ENCODE assay signal across 18 cellular contexts in the genomic region with DNA sequence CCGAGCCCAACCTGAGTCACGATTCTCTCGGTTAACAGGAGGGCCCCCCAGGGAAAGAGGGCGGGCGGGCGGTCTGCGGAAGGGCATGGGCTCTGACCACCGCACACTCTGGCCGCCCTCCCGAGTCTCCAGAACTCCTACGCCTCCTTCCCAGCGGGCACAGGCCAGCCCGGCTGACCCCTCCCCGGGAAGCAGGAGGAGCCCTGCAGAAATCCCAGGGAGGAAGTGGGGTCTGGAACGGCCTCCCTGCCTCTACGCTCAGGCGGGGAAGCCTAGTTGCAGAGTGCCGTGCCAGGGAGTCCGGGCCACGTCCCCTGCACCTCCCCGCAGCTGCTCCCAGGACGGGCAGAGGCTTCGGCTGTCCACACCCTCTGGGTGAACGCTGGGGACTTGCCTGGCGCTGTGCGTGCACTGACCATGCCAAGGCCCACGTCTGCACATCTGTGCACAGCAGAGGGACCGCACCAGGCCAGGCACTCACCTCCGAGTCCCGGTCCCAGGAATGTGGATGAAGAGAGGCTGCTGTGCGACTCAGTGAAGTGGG. TPM values are rescaled to one million over a fixed set of nuclear protein-coding genes. Genes with fewer than 3 reads are reported as not detected.
DNase-seq lines count a peak whose midpoint lies in the region; ATAC-seq lines count a peak whose summit lies in the region.
"Had no signal": no experiment of that assay in that cellular context is flagged by ENCODE, and none has a peak within 500 bp of the region (broad histone marks: within the 10 kb centered on the region; RNA-seq: fewer than 3 reads in every experiment).

No MANE protein-coding gene starts in this region.

- no peak overlapping the region for H4K91ac ChIP-seq in neuronal stem cell (ENCODE audit: low read depth, low read length, poor library complexity)

- WGBS in neuronal stem cell (ENCODE audit: extremely low coverage in 2 of 2, insufficient read length in 2 of 2, insufficient replicate concordance in 1 of 2), 2 donors = no CpG with 5 or more reads among the region's 31 CpGs

- H2AK5ac ChIP-seq in neuronal stem cell (ENCODE audit: low read depth, low read length) = no peak overlapping the region

- H2BK12ac ChIP-seq in neuronal stem cell (ENCODE audit: low read length) = peak overlapping the region; percentile 41

- H3K4me2 ChIP-seq in neuronal stem cell (ENCODE audit: insufficient read depth, low read length, poor library complexity, severe bottlenecking) = no peak overlapping the region
- H3K4me2 ChIP-seq: A549 had no signal

- H2AFZ ChIP-seq in neuronal stem cell (ENCODE audit: low read length) = no peak overlapping the region
- H2AFZ ChIP-seq: GM23248 had no signal

- H3K27me3 Mint-ChIP-seq in activated naive CD8-positive, alpha-beta T cell treated with anti-CD3 and anti-CD28 coated beads, Interleukin-2, amount 50 U/mL, for 24 hours = no peaks in the 10 kb centered on the region
- H3K27me3 Mint-ChIP-seq in activated naive CD8-positive, alpha-beta T cell treated with anti-CD3 and anti-CD28 coated beads for 36 hours = no peaks in the 10 kb centered on the region
- no peaks in the 10 kb centered on the region for H3K27me3 Mint-ChIP-seq in stimulated activated naive CD8-positive, alpha-beta T cell treated with anti-CD3 and anti-CD28 coated beads, Interleukin-15, amount 100 ng/mL, for 72 hours
- H3K27me3 Mint-ChIP-seq: CD4-positive, alpha-beta T cell; IgD-negative memory B cell had no signal

- H3K36me3 ChIP-seq in neuronal stem cell (replicated peaks in 1 of 2; ENCODE audit: control insufficient read depth in 2 of 2, insufficient read depth in 2 of 2, low read length in 2 of 2) = peaks cover 43 to 79% of the 10 kb centered on the region in 2 donors

- peak; percentile 45 for ATAC-seq in activated naive CD8-positive, alpha-beta T cell treated with anti-CD3 and anti-CD28 coated beads, Interleukin-2, amount 50 U/mL, for 24 hours
- ATAC-seq in stimulated activated naive CD8-positive, alpha-beta T cell treated with anti-CD3 and anti-CD28 coated beads, Interleukin-15, amount 100 ng/mL, for 72 hours = peak; percentile 9
- no peak for ATAC-seq in stimulated activated naive CD8-positive, alpha-beta T cell treated with anti-CD3 and anti-CD28 coated beads, Interleukin-15, Interleukin-2, amounts not matched to agents 100 U/mL and 50 U/mL, for 24 hours
- no peak for ATAC-seq in HG03378 (IDR thresholded peaks at IDR 0.05; ENCODE audit: unreplicated experiment)
- ATAC-seq in GM21526 (IDR thresholded peaks at IDR 0.05; ENCODE audit: low FRiP score, unreplicated experiment) = no peak
- ATAC-seq: HepG2 had no signal

- no peaks in the 10 kb centered on the region for H3K27me3 ChIP-seq in neuronal stem cell (ENCODE audit: control insufficient read depth in 3 of 3, insufficient read depth in 3 of 3, low read depth in 1 of 3, low read length in 3 of 3)

- peaks cover 53% of the 10 kb centered on the region for H3K79me1 ChIP-seq in neuronal stem cell (ENCODE audit: low read depth, low read length)

- no peak overlapping the region for H3K4me3 ChIP-seq in neuronal stem cell (ENCODE audit: low read length in 2 of 2)
- H3K4me3 ChIP-seq: A549, GM23248, HAP-1 had no signal

- H3K36me3 Mint-ChIP-seq in activated naive CD8-positive, alpha-beta T cell treated with anti-CD3 and anti-CD28 coated beads, Interleukin-2, amount 50 U/mL, for 24 hours (ENCODE audit: low read depth) = peaks cover 11% of the 10 kb centered on the region
- peaks cover 6% of the 10 kb centered on the region for H3K36me3 Mint-ChIP-seq in activated naive CD8-positive, alpha-beta T cell treated with anti-CD3 and anti-CD28 coated beads for 36 hours
- H3K36me3 Mint-ChIP-seq: IgD-negative memory B cell had no signal

- H2BK15ac ChIP-seq in neuronal stem cell (ENCODE audit: low read length) = no peak overlapping the region

- DNase-seq in activated naive CD8-positive, alpha-beta T cell treated with anti-CD3 and anti-CD28 coated beads, Interleukin-2, amount 50 U/mL, for 24 hours = no peak
- DNase-seq in activated naive CD8-positive, alpha-beta T cell treated with anti-CD3 and anti-CD28 coated beads for 36 hours = no peak
- DNase-seq in stimulated activated naive CD8-positive, alpha-beta T cell treated with anti-CD3 and anti-CD28 coated beads, Interleukin-15, amount 100 ng/mL, for 72 hours = no peak
- no peak for DNase-seq in stimulated activated naive CD8-positive, alpha-beta T cell treated with anti-CD3 and anti-CD28 coated beads, Interleukin-15, Interleukin-2, amounts not matched to agents 100 U/mL and 50 U/mL, for 24 hours
- DNase-seq in neuronal stem cell (ENCODE audit: low spot score) = no peak
- DNase-seq: AML-193; Caco-2; CD4-positive, alpha-beta T cell; GM23248; HFFc6 had no signal

- H3K23ac ChIP-seq in neuronal stem cell (ENCODE audit: low read depth, low read length, poor library complexity) = peak overlapping the region; percentile 12

- no peak overlapping the region for H3K4ac ChIP-seq in neuronal stem cell (ENCODE audit: low read length)

- no peak overlapping the region for H3K4me3 Mint-ChIP-seq in activated naive CD8-positive, alpha-beta T cell treated with anti-CD3 and anti-CD28 coated beads, Interleukin-2, amount 50 U/mL, for 24 hours
- no peak overlapping the region for H3K4me3 Mint-ChIP-seq in activated naive CD8-positive, alpha-beta T cell treated with anti-CD3 and anti-CD28 coated beads for 36 hours
- no peak overlapping the region for H3K4me3 Mint-ChIP-seq in stimulated activated naive CD8-positive, alpha-beta T cell treated with anti-CD3 and anti-CD28 coated beads, Interleukin-15, amount 100 ng/mL, for 72 hours
- H3K4me3 Mint-ChIP-seq: CD4-positive, alpha-beta T cell; HFFc6; IgD-negative memory B cell had no signal

- no peaks in the 10 kb centered on the region for H3K4me1 Mint-ChIP-seq in activated naive CD8-positive, alpha-beta T cell treated with anti-CD3 and anti-CD28 coated beads, Interleukin-2, amount 50 U/mL, for 24 hours
- H3K4me1 Mint-ChIP-seq in activated naive CD8-positive, alpha-beta T cell treated with anti-CD3 and anti-CD28 coated beads for 36 hours = peaks cover 2% of the 10 kb centered on the region
- peaks cover 5% of the 10 kb centered on the region for H3K4me1 Mint-ChIP-seq in stimulated activated naive CD8-positive, alpha-beta T cell treated with anti-CD3 and anti-CD28 coated beads, Interleukin-15, amount 100 ng/mL, for 72 hours

- no peak overlapping the region for H2BK120ac ChIP-seq in neuronal stem cell (ENCODE audit: low read depth, low read length)

- H3K9me3 ChIP-seq in neuronal stem cell (replicated peaks in 1 of 2; ENCODE audit: control insufficient read depth in 2 of 2, insufficient read depth in 1 of 2, low read depth in 1 of 2, low read length in 2 of 2) = peaks cover 5 to 9% of the 10 kb centered on the region in 2 donors
- H3K9me3 ChIP-seq: Caco-2, HAP-1 had no signal

- no peak overlapping the region for H3K18ac ChIP-seq in neuronal stem cell (ENCODE audit: low read length)

- H3K27ac Mint-ChIP-seq in activated naive CD8-positive, alpha-beta T cell treated with anti-CD3 and anti-CD28 coated beads, Interleukin-2, amount 50 U/mL, for 24 hours = no peak overlapping the region
- H3K27ac Mint-ChIP-seq in activated naive CD8-positive, alpha-beta T cell treated with anti-CD3 and anti-CD28 coated beads for 36 hours = no peak overlapping the region
- no peak overlapping the region for H3K27ac Mint-ChIP-seq in stimulated activated naive CD8-positive, alpha-beta T cell treated with anti-CD3 and anti-CD28 coated beads, Interleukin-15, amount 100 ng/mL, for 72 hours
- H3K27ac Mint-ChIP-seq: CD4-positive, alpha-beta T cell; HFFc6; IgD-negative memory B cell had no signal

- no peak overlapping the region for H3K14ac ChIP-seq in neuronal stem cell (ENCODE audit: low read length)

- H2BK5ac ChIP-seq in neuronal stem cell (ENCODE audit: low read length) = no peak overlapping the region

- no peak overlapping the region for H4K8ac ChIP-seq in neuronal stem cell (ENCODE audit: low read depth, low read length)

- peak overlapping the region; percentile 30 for H3K9ac ChIP-seq in neuronal stem cell (ENCODE audit: low read depth, low read length, poor library complexity)
- H3K9ac ChIP-seq: GM23248 had no signal

- H3K9me3 Mint-ChIP-seq in activated naive CD8-positive, alpha-beta T cell treated with anti-CD3 and anti-CD28 coated beads, Interleukin-2, amount 50 U/mL, for 24 hours = no peaks in the 10 kb centered on the region
- no peaks in the 10 kb centered on the region for H3K9me3 Mint-ChIP-seq in activated naive CD8-positive, alpha-beta T cell treated with anti-CD3 and anti-CD28 coated beads for 36 hours
- no peaks in the 10 kb centered on the region for H3K9me3 Mint-ChIP-seq in stimulated activated naive CD8-positive, alpha-beta T cell treated with anti-CD3 and anti-CD28 coated beads, Interleukin-15, amount 100 ng/mL, for 72 hours
- H3K9me3 Mint-ChIP-seq: CD4-positive, alpha-beta T cell; HFFc6; IgD-negative memory B cell had no signal

- H3K27ac ChIP-seq in neuronal stem cell (replicated peaks; ENCODE audit: low read length) = no peak overlapping the region
- H3K27ac ChIP-seq: 22Rv1, A549, C4-2B, GM23248 had no signal

- H3K4me1 ChIP-seq in neuronal stem cell (ENCODE audit: control insufficient read depth in 2 of 2, insufficient read depth in 1 of 2, low read depth in 1 of 2, low read length in 2 of 2) = no peaks in the 10 kb centered on the region
- H3K4me1 ChIP-seq: HAP-1 had no signal

RNA-seq across cellular contexts. Expression of a gene that starts 20.8 kb away (rescaled TPM):
- 100 to 1,000 TPM; 106 TPM for total RNA-seq in activated naive CD8-positive, alpha-beta T cell treated with anti-CD3 and anti-CD28 coated beads for 36 hours
- polyA plus RNA-seq in neuronal stem cell (2013, experiment 1 of 2) = 333 TPM
- polyA plus RNA-seq in neuronal stem cell (2013, experiment 2 of 2) = 334 TPM

RNA-seq across cellular contexts. Expression of a gene that starts 26.4 kb away (rescaled TPM):
- total RNA-seq in activated naive CD8-positive, alpha-beta T cell treated with anti-CD3 and anti-CD28 coated beads for 36 hours = 100 to 1,000 TPM; 229 to 244 TPM
- polyA plus RNA-seq in neuronal stem cell (2013, experiment 1 of 2) = 160 TPM
- polyA plus RNA-seq in neuronal stem cell (2013, experiment 2 of 2) = 160 TPM

RNA-seq across cellular contexts. Expression of a gene that starts 39.0 kb away (rescaled TPM):
- 100 to 1,000 TPM; 111 to 117 TPM for total RNA-seq in activated naive CD8-positive, alpha-beta T cell treated with anti-CD3 and anti-CD28 coated beads for 36 hours
- 68.0 TPM for polyA plus RNA-seq in neuronal stem cell (2013, experiment 1 of 2)
- 64.2 TPM for polyA plus RNA-seq in neuronal stem cell (2013, experiment 2 of 2)

Comparison
In these comparisons a context has a peak if more than half of its experiments do, and no peak if none do; other contexts are left out.
1. ATAC-seq: peak in activated naive CD8-positive, alpha-beta T cell treated with anti-CD3 and anti-CD28 coated beads, Interleukin-2, amount 50 U/mL, for 24 hours (single experiment) and stimulated activated naive CD8-positive, alpha-beta T cell treated with anti-CD3 and anti-CD28 coated beads, Interleukin-15, amount 100 ng/mL, for 72 hours (single experiment); none in stimulated activated naive CD8-positive, alpha-beta T cell treated with anti-CD3 and anti-CD28 coated beads, Interleukin-15, Interleukin-2, amounts not matched to agents 100 U/mL and 50 U/mL, for 24 hours (single experiment), HG03378 (single experiment) and GM21526 (single experiment).